Comparison of ENCODE assay signal across 17 cellular contexts in genomic region chr4:1772869-1773538, GRCh38. TPM values are rescaled to one million over a fixed set of nuclear protein-coding genes. Genes with fewer than 3 reads are reported as not detected.
DNase-seq lines count a peak whose midpoint lies in the region; ATAC-seq and TF ChIP-seq lines count a peak whose summit lies in the region.
"Had no signal": no experiment of that assay in that cellular context is flagged by ENCODE, and none has a peak within 500 bp of the region (broad histone marks: within the 10 kb centered on the region; RNA-seq: fewer than 3 reads in every experiment).

No MANE protein-coding gene starts in this region.

- no peak for ATAC-seq in activated CD8-positive, alpha-beta T cell treated with anti-CD3 and anti-CD28 coated beads for 36 hours
- ATAC-seq: gastroesophageal sphincter; stimulated activated effector memory CD8-positive, alpha-beta T cell treated with anti-CD3 and anti-CD28 coated beads, Interleukin-12 subunit alpha, Interleukin-12 subunit beta, amount 100 ng/mL, for 72 hours had no signal

- no peak overlapping the region for H3K4me3 ChIP-seq in tibial nerve
- H3K4me3 ChIP-seq: breast epithelium, gastroesophageal sphincter, thyroid gland had no signal

- TF ChIP-seq CTCF in RWPE1 (conservative IDR thresholded peaks at IDR 0.05; ENCODE audit: low read depth) (no peak), tibial nerve (IDR thresholded peaks at IDR 0.05) (no peak)
- TF ChIP-seq CTCF in activated CD8-positive, alpha-beta T cell treated with anti-CD3 and anti-CD28 coated beads for 36 hours (IDR thresholded peaks at IDR 0.05) = no peak

- CTCF ChIA-PET in RWPE1 (lab: Yijun Ruan, JAX) = interaction anchor here (0.5 to 0.6 kb wide), 3 partner anchors 12 to 1932 kb away, joined by 3 to 6 read pairs (median 3); no protein-coding TSS in a partner anchor
- CTCF ChIA-PET in activated CD8-positive, alpha-beta T cell treated with anti-CD3 and anti-CD28 coated beads for 36 hours (lab: Charles Lee) = interaction anchor here (2.3 kb wide), 1 partner anchor 24 kb away, joined by 8 read pairs; no protein-coding TSS in a partner anchor

- H3K36me3 Mint-ChIP-seq in activated CD8-positive, alpha-beta T cell treated with anti-CD3 and anti-CD28 coated beads for 36 hours (ENCODE audit: low read depth) = no peaks in the 10 kb centered on the region
- H3K36me3 Mint-ChIP-seq: activated naive CD8-positive, alpha-beta T cell treated with anti-CD3 and anti-CD28 coated beads for 36 hours; stimulated activated effector memory CD8-positive, alpha-beta T cell treated with anti-CD3 and anti-CD28 coated beads, Interleukin-12 subunit alpha, Interleukin-12 subunit beta, amount 100 ng/mL, for 72 hours had no signal

- H3K27me3 ChIP-seq in tibial nerve = peaks cover 0 to 78% of the 10 kb centered on the region in 2 donors
- H3K27me3 ChIP-seq: breast epithelium, thyroid gland had no signal

- no peak overlapping the region for H3K4me3 Mint-ChIP-seq in activated CD8-positive, alpha-beta T cell treated with anti-CD3 and anti-CD28 coated beads for 36 hours
- H3K4me3 Mint-ChIP-seq: activated naive CD8-positive, alpha-beta T cell treated with anti-CD3 and anti-CD28 coated beads for 36 hours; dendritic cell treated with granulocyte-macrophage colony-stimulating factor and Interleukin-4, amounts not matched to agents 40 ng/mL and 50 ng/mL, for 4 days; H9; stimulated activated effector memory CD8-positive, alpha-beta T cell treated with anti-CD3 and anti-CD28 coated beads, Interleukin-12 subunit alpha, Interleukin-12 subunit beta, amount 100 ng/mL, for 72 hours had no signal

- H3K9me3 Mint-ChIP-seq in activated CD8-positive, alpha-beta T cell treated with anti-CD3 and anti-CD28 coated beads for 36 hours = no peaks in the 10 kb centered on the region
- H3K9me3 Mint-ChIP-seq: activated naive CD8-positive, alpha-beta T cell treated with anti-CD3 and anti-CD28 coated beads for 36 hours; dendritic cell treated with granulocyte-macrophage colony-stimulating factor and Interleukin-4, amounts not matched to agents 40 ng/mL and 50 ng/mL, for 4 days; H9; stimulated activated effector memory CD8-positive, alpha-beta T cell treated with anti-CD3 and anti-CD28 coated beads, Interleukin-12 subunit alpha, Interleukin-12 subunit beta, amount 100 ng/mL, for 72 hours had no signal

- 77 to 88% methylated on average over 23 to 28 of the region's 30 CpGs for WGBS in tibial nerve, 2 donors

- intact Hi-C loops in activated CD8-positive, alpha-beta T cell treated with anti-CD3 and anti-CD28 coated beads for 36 hours (cut with micrococcal nuclease) = no loop called here

- POLR2A ChIA-PET in RWPE1 (lab: Yijun Ruan, JAX; ENCODE audit: low non-redundant PET) = no interaction called here
- POLR2A ChIA-PET in activated CD8-positive, alpha-beta T cell treated with anti-CD3 and anti-CD28 coated beads for 36 hours (lab: Charles Lee) = interaction anchor here (0.6 to 1.3 kb wide), 5 partner anchors 7 to 50 kb away, joined by 3 read pairs; no protein-coding TSS in a partner anchor

- no peaks in the 10 kb centered on the region for H3K36me3 ChIP-seq in tibial nerve
- H3K36me3 ChIP-seq: breast epithelium, gastroesophageal sphincter, thyroid gland had no signal

- no peak overlapping the region for H3K27ac Mint-ChIP-seq in activated CD8-positive, alpha-beta T cell treated with anti-CD3 and anti-CD28 coated beads for 36 hours
- H3K27ac Mint-ChIP-seq: activated naive CD8-positive, alpha-beta T cell treated with anti-CD3 and anti-CD28 coated beads for 36 hours; dendritic cell treated with granulocyte-macrophage colony-stimulating factor and Interleukin-4, amounts not matched to agents 40 ng/mL and 50 ng/mL, for 4 days; stimulated activated effector memory CD8-positive, alpha-beta T cell treated with anti-CD3 and anti-CD28 coated beads, Interleukin-12 subunit alpha, Interleukin-12 subunit beta, amount 100 ng/mL, for 72 hours had no signal

- DNase-seq in COLO668 (lab: John Stamatoyannopoulos, UW; ENCODE audit: unreplicated experiment) = peak; percentile 35
- peak; percentile 71 for DNase-seq in NCI-H1694 treated with DMSO at 0.1 percent for 48 hours (lab: John Stamatoyannopoulos, UW)
- no peak for DNase-seq in RWPE1 (ENCODE audit: low spot score)
- peak; percentile 17 for DNase-seq in left kidney (ENCODE audit: low read depth, low spot score)
- no peak for DNase-seq in activated CD8-positive, alpha-beta T cell treated with anti-CD3 and anti-CD28 coated beads for 36 hours
- no peak for DNase-seq in AG08396 (ENCODE audit: low spot score)
- no peak for DNase-seq in tibial nerve (ENCODE audit: low spot score in 2 of 2)
- no peak for DNase-seq in anterior cingulate cortex (lab: John Stamatoyannopoulos, UW)
- DNase-seq: activated naive CD8-positive, alpha-beta T cell treated with anti-CD3 and anti-CD28 coated beads for 36 hours; H9; NCI-H446 treated with DMSO at 0.1 percent for 48 hours; OCI-M1; thyroid gland had no signal

- H3K4me1 ChIP-seq in tibial nerve = peaks cover 0 to 12% (median under 1%) of the 10 kb centered on the region in 4 donors
- H3K4me1 ChIP-seq: breast epithelium had no signal

- H3K27ac ChIP-seq in RWPE1 = peak overlapping the region; percentile 91
- no peak overlapping the region for H3K27ac ChIP-seq in tibial nerve
- H3K27ac ChIP-seq: breast epithelium, gastroesophageal sphincter, thyroid gland had no signal

- peaks cover 3% of the 10 kb centered on the region for H3K4me1 Mint-ChIP-seq in activated CD8-positive, alpha-beta T cell treated with anti-CD3 and anti-CD28 coated beads for 36 hours (ENCODE audit: low read depth)

- H3K27me3 Mint-ChIP-seq in activated CD8-positive, alpha-beta T cell treated with anti-CD3 and anti-CD28 coated beads for 36 hours = peaks cover 4% of the 10 kb centered on the region

- TF ChIP-seq EP300 in tibial nerve (IDR thresholded peaks at IDR 0.05) = no peak

- TF ChIP-seq POLR2A in tibial nerve (IDR thresholded peaks at IDR 0.05) = no peak

- H3K9me3 ChIP-seq in tibial nerve = no peaks in the 10 kb centered on the region
- H3K9me3 ChIP-seq: breast epithelium, gastroesophageal sphincter, thyroid gland had no signal

RNA-seq across cellular contexts. Expression of gene FGFR3, which starts 20.1 kb away (rescaled TPM):
- 1 to 10 TPM in 1 of 2 experiments, under 1 TPM in 1; 0.07 to 1.0 TPM for total RNA-seq in activated CD8-positive, alpha-beta T cell treated with anti-CD3 and anti-CD28 coated beads for 36 hours
- total RNA-seq in tibial nerve = 10 to 100 TPM in 1 of 4 donors, 1 to 10 TPM in 3; 2.7 to 11.2 (median 5.1) TPM
- total RNA-seq: activated naive CD8-positive, alpha-beta T cell treated with anti-CD3 and anti-CD28 coated beads for 36 hours had no signal

RNA-seq across cellular contexts. Expression of gene TACC3, which starts 51.7 kb away (rescaled TPM):
- total RNA-seq in activated CD8-positive, alpha-beta T cell treated with anti-CD3 and anti-CD28 coated beads for 36 hours = 100 to 1,000 TPM; 190 to 200 TPM
- total RNA-seq in tibial nerve = 10 to 100 TPM in 2 of 4 donors, 1 to 10 TPM in 2; 8.6 to 15.0 (median 11.9) TPM

RNA-seq across cellular contexts. Expression of gene TMEM129, which starts 51.9 kb away (rescaled TPM):
- total RNA-seq in activated CD8-positive, alpha-beta T cell treated with anti-CD3 and anti-CD28 coated beads for 36 hours = 10 to 100 TPM; 17.8 to 18.2 TPM
- total RNA-seq in tibial nerve = 10 to 100 TPM; 60.1 to 88.5 (median 82.2) TPM

Comparison
In these comparisons a context has a peak if more than half of its experiments do, and no peak if none do; other contexts are left out.
1. DNase-seq: peak in COLO668 (single experiment), NCI-H1694 treated with DMSO at 0.1 percent for 48 hours (single experiment) and left kidney (single experiment); none in RWPE1 (single experiment), activated CD8-positive, alpha-beta T cell treated with anti-CD3 and anti-CD28 coated beads for 36 hours (single experiment), AG08396 (single experiment), tibial nerve (0 of 2) and anterior cingulate cortex (0 of 58).
2. RNA of gene TACC3, which starts 51.7 kb away (total RNA-seq): 190 to 200 TPM in activated CD8-positive, alpha-beta T cell treated with anti-CD3 and anti-CD28 coated beads for 36 hours; 8.6 to 15.0 TPM in tibial nerve; every median in the first group is over 10 times any median in the second.